Comparison of ENCODE assay signal across 9 cellular contexts in genomic region chr6:142378138-142378875, GRCh38.
DNase-seq lines count a peak whose midpoint lies in the region; ATAC-seq and TF ChIP-seq lines count a peak whose summit lies in the region.
"Had no signal": no experiment of that assay in that cellular context is flagged by ENCODE, and none has a peak within 500 bp of the region (broad histone marks: within the 10 kb centered on the region; RNA-seq: fewer than 3 reads in every experiment).

No MANE protein-coding gene starts in this region.

- CTCF ChIA-PET in PC-3 (lab: Charles Lee), result no interaction called here

- peaks cover 77% of the 10 kb centered on the region for H3K79me2 ChIP-seq in PC-3 (ENCODE audit: low read length)

- H3F3A ChIP-seq in PC-3 (ENCODE audit: low read length, unreplicated experiment), result peaks cover 4% of the 10 kb centered on the region

- no peak for TF ChIP-seq CTCF in cardiac muscle cell (IDR thresholded peaks at IDR 0.05; ENCODE audit: low read depth, low read length)
- TF ChIP-seq CTCF in PC-3 (conservative IDR thresholded peaks at IDR 0.05; ENCODE audit: low read depth, low read length), result no peak

- no peak overlapping the region for H2AFZ ChIP-seq in PC-3 (ENCODE audit: low read length)

- DNase-seq in cardiac muscle cell (ENCODE audit: low read depth in 1 of 2, low spot score in 1 of 2), result peak; percentile 83 to 96
- DNase-seq in cardiac septum (ENCODE audit: low spot score), result no peak
- peak; percentile 85 for DNase-seq in PC-3
- peak; percentile 85 for DNase-seq in foreskin melanocyte
- no peak for DNase-seq in central memory CD4-positive, alpha-beta T cell

- H4K20me1 ChIP-seq in PC-3 (ENCODE audit: low read length), result no peaks in the 10 kb centered on the region

- H3K27me3 ChIP-seq in cardiac muscle cell (no peaks in the 10 kb centered on the region), PC-3 (ENCODE audit: low read length) (no peaks in the 10 kb centered on the region)
- H3K27me3 ChIP-seq: adrenal gland had no signal

- peak overlapping the region; percentile 91 for H3K9ac ChIP-seq in PC-3 (ENCODE audit: low read length)

- POLR2A ChIA-PET in PC-3 (lab: Charles Lee; ENCODE audit: unreplicated experiment), result no interaction called here

- H3K27ac ChIP-seq in cardiac muscle cell (peak overlapping the region; percentile 96), PC-3 (ENCODE audit: low read length) (peak overlapping the region; percentile 100)

- H3K4me3 ChIP-seq in cardiac muscle cell (no peak overlapping the region), PC-3 (ENCODE audit: low read length) (no peak overlapping the region)
- H3K4me3 ChIP-seq: adrenal gland had no signal

- H3K4me2 ChIP-seq in PC-3 (ENCODE audit: low read length), result peak overlapping the region; percentile 76

- H3K36me3 ChIP-seq in cardiac muscle cell, result no peaks in the 10 kb centered on the region
- no peaks in the 10 kb centered on the region for H3K36me3 ChIP-seq in PC-3 (ENCODE audit: low read depth, low read length)
- H3K36me3 ChIP-seq: adrenal gland had no signal

- ATAC-seq in PC-3 (peak; percentile 13), HG03521 (IDR thresholded peaks at IDR 0.05; ENCODE audit: unreplicated experiment) (no peak), GM18498 (IDR thresholded peaks at IDR 0.05; ENCODE audit: unreplicated experiment) (no peak), GM21786 (IDR thresholded peaks at IDR 0.05; ENCODE audit: unreplicated experiment) (no peak)

- H3K4me1 ChIP-seq in cardiac muscle cell (ENCODE audit: low read depth) (peaks cover 43% of the 10 kb centered on the region), PC-3 (ENCODE audit: insufficient read depth, low read length) (peaks cover 70% of the 10 kb centered on the region)
- H3K4me1 ChIP-seq: adrenal gland had no signal

- H3K9me2 ChIP-seq in PC-3 (replicated peaks; ENCODE audit: low read length), result no peaks in the 10 kb centered on the region

- intact Hi-C loops in cardiac septum (cut with DNase I), result no loop called here
- intact Hi-C loops in PC-3 (cut with micrococcal nuclease), result no loop called here

- H3K9me3 ChIP-seq in cardiac muscle cell (ENCODE audit: low read depth), result no peaks in the 10 kb centered on the region
- H3K9me3 ChIP-seq in PC-3 (ENCODE audit: low read length), result no peaks in the 10 kb centered on the region
- H3K9me3 ChIP-seq: adrenal gland had no signal

- no TSS peak for BruUV-seq in PC-3 (replicated peaks; lab: Mats Ljungman, UMichigan)

Comparison
In these comparisons a context has a peak if more than half of its experiments do, and no peak if none do; other contexts are left out.
1. DNase-seq: peak in cardiac muscle cell (2 of 2), PC-3 (single experiment) and foreskin melanocyte (single experiment); none in cardiac septum (single experiment) and central memory CD4-positive, alpha-beta T cell (single experiment).